Comparison of ENCODE assay signal across 26 cellular contexts in genomic region chr1:185512442-185512841, GRCh38.
"Had no signal": no experiment of that assay in that cellular context is flagged by ENCODE, and none has a peak within 500 bp of the region (broad histone marks: within the 10 kb centered on the region; RNA-seq: fewer than 3 reads in every experiment).

No MANE protein-coding gene starts in this region.

- H3K4me2 ChIP-seq: PC-9 had no signal

- H3K27me3 Mint-ChIP-seq: activated B cell treated with CpG ODN at 0.5 μM for 24 hours; activated CD4-positive, alpha-beta T cell treated with anti-CD3 and anti-CD28 coated beads, Interleukin-2, amount 10 ng/mL, durations not matched to agents 24 days and 14 days; activated CD8-positive, alpha-beta memory T cell treated with anti-CD3 and anti-CD28 coated beads, Interleukin-2, amount 10 ng/mL, durations not matched to agents 7 days and 5 days; activated naive CD8-positive, alpha-beta T cell treated with anti-CD3 and anti-CD28 coated beads, Interleukin-2, amount 10 ng/mL, durations not matched to agents 7 days and 5 days; T-helper 17 cell had no signal

- H3K27ac ChIP-seq: adrenal gland, PC-9 had no signal

- H2AFZ ChIP-seq: PC-9 had no signal

- H3K27me3 ChIP-seq: adrenal gland had no signal

- H3K4me1 Mint-ChIP-seq: activated B cell treated with CpG ODN at 0.5 μM for 24 hours had no signal

- DNase-seq: activated B cell treated with CpG ODN at 0.5 μM for 24 hours; activated CD4-positive, alpha-beta T cell treated with anti-CD3 and anti-CD28 coated beads for 1 hour; activated CD4-positive, alpha-beta T cell treated with anti-CD3 and anti-CD28 coated beads, Interleukin-2, amount 10 ng/mL, durations not matched to agents 24 days and 14 days; activated CD4-positive, alpha-beta T cell treated with anti-CD3 and anti-CD28 coated beads, Interleukin-2, amount 50 U/mL, for 48 hours; activated CD8-positive, alpha-beta memory T cell treated with anti-CD3 and anti-CD28 coated beads, Interleukin-2, amount 10 ng/mL, durations not matched to agents 7 days and 5 days; activated gamma-delta T cell treated with Interleukin-2 at 50 U/mL for 16 hours; activated naive CD4-positive, alpha-beta T cell treated with anti-CD3 and anti-CD28 coated beads, Interleukin-2, amount 50 U/mL, for 16 hours; activated naive CD8-positive, alpha-beta T cell treated with anti-CD3 and anti-CD28 coated beads, Interleukin-2, amount 10 ng/mL, durations not matched to agents 7 days and 5 days; activated T-cell treated with anti-CD3 and anti-CD28 coated beads, Interleukin-2, amount 50 U/mL, for 4 hours; adrenal gland; anterior cingulate cortex; caudate nucleus; KG1; NCI-H1092; NCI-H1417; NCI-H1930; NCI-H2107; NCI-H2171 treated with DMSO at 0.1 percent for 48 hours; NCI-H345; NCI-H510A; NCI-H526 treated with DMSO at 0.1 percent for 48 hours; NK-92 treated with Interleukin-12 subunit alpha and Interleukin-12 subunit beta, amount 100 ng/mL, for 24 hours; PC-9; SIG-M5; T-helper 17 cell; T-helper 9 cell had no signal

- H3K4me1 ChIP-seq: adrenal gland had no signal

- H3K36me3 ChIP-seq: adrenal gland had no signal

- H3K27ac Mint-ChIP-seq: activated B cell treated with CpG ODN at 0.5 μM for 24 hours; activated CD4-positive, alpha-beta T cell treated with anti-CD3 and anti-CD28 coated beads, Interleukin-2, amount 10 ng/mL, durations not matched to agents 24 days and 14 days; activated CD8-positive, alpha-beta memory T cell treated with anti-CD3 and anti-CD28 coated beads, Interleukin-2, amount 10 ng/mL, durations not matched to agents 7 days and 5 days; activated naive CD8-positive, alpha-beta T cell treated with anti-CD3 and anti-CD28 coated beads, Interleukin-2, amount 10 ng/mL, durations not matched to agents 7 days and 5 days; T-helper 17 cell had no signal

- H3K4me3 ChIP-seq: adrenal gland, PC-9 had no signal

- H3K9me3 ChIP-seq: adrenal gland had no signal

- H3K4me3 Mint-ChIP-seq: activated B cell treated with CpG ODN at 0.5 μM for 24 hours; activated CD4-positive, alpha-beta T cell treated with anti-CD3 and anti-CD28 coated beads, Interleukin-2, amount 10 ng/mL, durations not matched to agents 24 days and 14 days; activated CD8-positive, alpha-beta memory T cell treated with anti-CD3 and anti-CD28 coated beads, Interleukin-2, amount 10 ng/mL, durations not matched to agents 7 days and 5 days; activated naive CD8-positive, alpha-beta T cell treated with anti-CD3 and anti-CD28 coated beads, Interleukin-2, amount 10 ng/mL, durations not matched to agents 7 days and 5 days; activated T-cell treated with anti-CD3 and anti-CD28 coated beads, Interleukin-2, amount 50 U/mL, for 4 hours; T-helper 17 cell had no signal
